18 cellular contexts compared by ENCODE assay signal in the genomic region with DNA sequence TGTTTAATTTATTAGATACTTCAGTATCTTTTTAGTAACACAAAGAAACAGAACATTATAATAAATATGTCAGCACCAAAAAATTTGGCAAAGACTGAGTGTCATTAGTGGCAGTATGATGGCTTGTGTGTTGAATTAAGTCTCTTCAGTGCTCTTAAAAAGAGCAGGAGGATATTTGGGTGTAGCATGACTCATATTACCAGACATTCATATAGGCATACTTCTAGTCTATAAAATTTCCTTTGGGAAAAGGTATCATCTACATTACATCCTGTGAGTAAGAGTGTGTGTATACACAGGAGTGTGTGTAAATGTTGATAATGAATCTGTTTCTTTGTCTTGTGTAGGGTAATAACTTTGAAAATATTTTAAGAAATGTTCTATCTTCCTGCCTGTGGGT.
DNase-seq lines count a peak whose midpoint lies in the region; FAIRE-seq lines count a peak whose summit lies in the region.
"Had no signal": no experiment of that assay in that cellular context is flagged by ENCODE, and none has a peak within 500 bp of the region (broad histone marks: within the 10 kb centered on the region; RNA-seq: fewer than 3 reads in every experiment).

No MANE protein-coding gene starts in this region.

- FAIRE-seq in GM19239 (lab: Jason Lieb, UNC) = no peak
- FAIRE-seq: A204.1 had no signal

- peak; percentile 29 for DNase-seq in NCI-H1105 treated with DMSO at 0.1 percent for 48 hours (lab: John Stamatoyannopoulos, UW)
- DNase-seq in NCI-H1105 (lab: John Stamatoyannopoulos, UW) = no peak
- peak; percentile 37 for DNase-seq in HS-5 (ENCODE audit: low read depth)
- peak in 1 of 2 experiments; percentile 11 for DNase-seq in SJCRH30
- peak; percentile 16 for DNase-seq in iris pigment epithelial cell (ENCODE audit: low read depth)
- DNase-seq in germinal center (ENCODE audit: low spot score) = no peak
- DNase-seq in GM19239 (ENCODE audit: insufficient read length, low spot score) = no peak
- no peak for DNase-seq in Ammon's horn (ENCODE audit: low spot score)
- DNase-seq: activated CD4-positive, alpha-beta T cell treated with anti-CD3 and anti-CD28 coated beads for 4 hours; activated CD8-positive, alpha-beta memory T cell treated with anti-CD3 and anti-CD28 coated beads, Interleukin-2, amount 50 U/mL, for 4 hours; aorta; CD4-positive, CD25-positive, alpha-beta regulatory T cell; GOT3; NCI-H2171 treated with DMSO at 0.1 percent for 48 hours; retina; uterus had no signal

- peak overlapping the region; percentile 31 for H3K27ac ChIP-seq in SJCRH30
- H3K27ac ChIP-seq: SJSA1, uterus had no signal

- peaks cover 16% of the 10 kb centered on the region for H3K4me1 ChIP-seq in SJCRH30
- H3K4me1 ChIP-seq: SJSA1, uterus had no signal

- H3K36me3 ChIP-seq in SJCRH30 = no peaks in the 10 kb centered on the region
- H3K36me3 ChIP-seq: SJSA1, uterus had no signal

- no peaks in the 10 kb centered on the region for H3K27me3 ChIP-seq in SJCRH30
- H3K27me3 ChIP-seq: SJSA1, uterus had no signal

- H3K9me3 ChIP-seq in SJCRH30 (replicated peaks) = no peaks in the 10 kb centered on the region
- H3K9me3 ChIP-seq: SJSA1, uterus had no signal

- no peak overlapping the region for H3K4me3 ChIP-seq in SJCRH30
- H3K4me3 ChIP-seq: SJSA1, uterus had no signal

Comparison
In these comparisons a context has a peak if more than half of its experiments do, and no peak if none do; other contexts are left out.
1. DNase-seq: peak in NCI-H1105 treated with DMSO at 0.1 percent for 48 hours (single experiment), HS-5 (single experiment) and iris pigment epithelial cell (single experiment); none in NCI-H1105 (single experiment), germinal center (single experiment), GM19239 (single experiment) and Ammon's horn (single experiment).